Comparison of ENCODE assay signal across 23 cellular contexts in the genomic region with DNA sequence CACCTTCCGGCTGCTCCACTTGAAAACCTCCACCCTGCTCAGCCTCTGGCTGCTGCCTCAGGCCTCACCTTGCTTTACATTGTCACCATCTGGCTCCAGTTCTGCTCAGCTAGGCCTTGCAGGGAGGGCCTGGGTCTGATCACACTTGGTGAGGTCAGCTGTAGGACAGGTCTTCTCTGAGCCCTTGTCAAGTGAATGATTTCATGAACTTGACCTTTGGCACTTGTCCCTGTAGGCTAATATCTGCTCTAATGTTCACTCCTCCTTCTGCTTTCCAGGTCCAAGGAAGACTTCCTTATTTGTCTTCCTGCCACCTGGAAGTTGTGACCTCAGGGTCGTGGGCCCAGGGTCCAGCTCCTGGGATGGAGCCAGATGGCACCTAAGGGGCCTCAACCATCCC.
DNase-seq lines count a peak whose midpoint lies in the region; ATAC-seq, FAIRE-seq and TF ChIP-seq lines count a peak whose summit lies in the region.
"Had no signal": no experiment of that assay in that cellular context is flagged by ENCODE, and none has a peak within 500 bp of the region (broad histone marks: within the 10 kb centered on the region; RNA-seq: fewer than 3 reads in every experiment).

No MANE protein-coding gene starts in this region.

- H3K27me3 Mint-ChIP-seq in nephron progenitor cell (ENCODE audit: low read depth, poor library complexity) = peaks cover 10% of the 10 kb centered on the region

- no peak for TF ChIP-seq CTCF in LNCaP clone FGC (IDR thresholded peaks at IDR 0.05; ENCODE audit: control insufficient read depth, extremely low read depth, insufficient read depth)
- TF ChIP-seq CTCF in nephron progenitor cell (IDR thresholded peaks at IDR 0.05) = no peak

- H3K27ac ChIP-seq in caudate nucleus (ENCODE audit: low read depth, low read length) = peak overlapping the region; percentile 3
- H3K27ac ChIP-seq: HL-60, SK-N-MC had no signal

- no peak overlapping the region for H3K4me3 Mint-ChIP-seq in nephron progenitor cell
- H3K4me3 Mint-ChIP-seq: H9 had no signal

- no peaks in the 10 kb centered on the region for H3K9me3 Mint-ChIP-seq in nephron progenitor cell
- H3K9me3 Mint-ChIP-seq: H9 had no signal

- H3K27ac Mint-ChIP-seq in nephron progenitor cell = peak overlapping the region; percentile 31
- H3K27ac Mint-ChIP-seq: H9 had no signal

- peaks cover 76% of the 10 kb centered on the region for H3K4me1 Mint-ChIP-seq in nephron progenitor cell

- peak; percentile 61 for FAIRE-seq in urothelium cell line (lab: Jason Lieb, UNC)
- FAIRE-seq: GM19239 had no signal

- DNase-seq in LNCaP clone FGC (ENCODE audit: low read depth) (peak; percentile 69), caudate nucleus (lab: John Stamatoyannopoulos, UW) (no peak), nephron progenitor cell (no peak), urothelium cell line (ENCODE audit: low spot score) (no peak), AG08395 (ENCODE audit: low spot score) (no peak)
- DNase-seq: DMS 273 treated with DMSO at 0.1 percent for 48 hours, GDM1, H9, IMR-90, Karpas-422, MG63, NCI-H1048, NCI-H1436, NCI-H2029 treated with DMSO at 0.1 percent for 48 hours, NCI-H2171, NCI-H69, Peyer's patch, Right ventricle myocardium superior had no signal

- H3K4me3 ChIP-seq in LNCaP clone FGC (ENCODE audit: low read depth, low read length) = no peak overlapping the region
- H3K4me3 ChIP-seq: MG63, Peyer's patch, SK-N-MC had no signal

- ATAC-seq in HG03095 (IDR thresholded peaks at IDR 0.05; ENCODE audit: unreplicated experiment) = no peak
- no peak for ATAC-seq in HG03025 (IDR thresholded peaks at IDR 0.05; ENCODE audit: low FRiP score, unreplicated experiment)

- peaks cover 35% of the 10 kb centered on the region for H3K36me3 Mint-ChIP-seq in nephron progenitor cell (ENCODE audit: low read depth)
